Comparison of ENCODE assay signal across 17 cellular contexts in genomic region chr2:111903516-111903915, GRCh38. TPM values are rescaled to one million over a fixed set of nuclear protein-coding genes. Genes with fewer than 3 reads are reported as not detected.
DNase-seq lines count a peak whose midpoint lies in the region; ATAC-seq and TF ChIP-seq lines count a peak whose summit lies in the region.
"Had no signal": no experiment of that assay in that cellular context is flagged by ENCODE, and none has a peak within 500 bp of the region (broad histone marks: within the 10 kb centered on the region; RNA-seq: fewer than 3 reads in every experiment).

No MANE protein-coding gene starts in this region.

- POLR2A ChIA-PET in CD4-positive, alpha-beta T cell (lab: Charles Lee) = no interaction called here

- WGBS in right cardiac atrium = 71% methylated on average over 3 of the region's 3 CpGs

- intact Hi-C loops in left ventricle myocardium inferior (cut with micrococcal nuclease) (no loop called here), right cardiac atrium (cut with DNase I) (loop anchor here in 2 of 4 donors (10.0 kb wide), 2 partner anchors 61 to 71 kb away; no protein-coding TSS in a partner anchor), tibial artery (cut with DNase I; ENCODE audit: low total_unique reads) (no loop called here)
- intact Hi-C loops in CD4-positive, alpha-beta T cell (cut with DNase I, micrococcal nuclease) = no loop called here

- H3K9me3 ChIP-seq in left ventricle myocardium inferior (replicated peaks) (no peaks in the 10 kb centered on the region), right cardiac atrium (ENCODE audit: control insufficient read depth, low read length) (no peaks in the 10 kb centered on the region), tibial artery (no peaks in the 10 kb centered on the region)
- H3K9me3 ChIP-seq in CD4-positive, alpha-beta T cell (ENCODE audit: control insufficient read depth, low read length) = no peaks in the 10 kb centered on the region
- H3K9me3 ChIP-seq: MG63 had no signal

- peak overlapping the region in 2 of 3 experiments; percentile 36 to 53 for H3K4me3 Mint-ChIP-seq in nephron
- no peak overlapping the region for H3K4me3 Mint-ChIP-seq in CD4-positive, alpha-beta T cell
- H3K4me3 Mint-ChIP-seq: CD4-positive, CD25-positive, alpha-beta regulatory T cell had no signal

- H3K36me3 Mint-ChIP-seq in nephron (ENCODE audit: low read depth) = no peaks in the 10 kb centered on the region
- no peaks in the 10 kb centered on the region for H3K36me3 Mint-ChIP-seq in CD4-positive, alpha-beta T cell (ENCODE audit: low read depth)
- H3K36me3 Mint-ChIP-seq: CD4-positive, CD25-positive, alpha-beta regulatory T cell had no signal

- H3K4me1 ChIP-seq in left ventricle myocardium inferior = peaks cover 93% of the 10 kb centered on the region
- H3K4me1 ChIP-seq in right cardiac atrium (ENCODE audit: control insufficient read depth, insufficient read depth, low read length) = peaks cover 3% of the 10 kb centered on the region
- peaks cover 0 to 82% (median 44%) of the 10 kb centered on the region in 4 donors for H3K4me1 ChIP-seq in tibial artery

- no peaks in the 10 kb centered on the region for H3K36me3 ChIP-seq in left ventricle myocardium inferior
- H3K36me3 ChIP-seq in tibial artery = no peaks in the 10 kb centered on the region
- H3K36me3 ChIP-seq: MG63 had no signal

- no peaks in the 10 kb centered on the region for H3K9me3 Mint-ChIP-seq in nephron
- H3K9me3 Mint-ChIP-seq in CD4-positive, alpha-beta T cell = no peaks in the 10 kb centered on the region

- H3K27me3 Mint-ChIP-seq in nephron (ENCODE audit: low read depth) = peaks cover 13% of the 10 kb centered on the region
- no peaks in the 10 kb centered on the region for H3K27me3 Mint-ChIP-seq in CD4-positive, alpha-beta T cell

- H3K4me3 ChIP-seq in left ventricle myocardium inferior (no peak overlapping the region), right cardiac atrium (ENCODE audit: low read length) (no peak overlapping the region), tibial artery (no peak overlapping the region)
- H3K4me3 ChIP-seq: MG63 had no signal

- CTCF ChIA-PET in CD4-positive, alpha-beta T cell (lab: Charles Lee) = no interaction called here

- no peaks in the 10 kb centered on the region for H3K27me3 ChIP-seq in left ventricle myocardium inferior (ENCODE audit: low read depth)
- no peaks in the 10 kb centered on the region for H3K27me3 ChIP-seq in right cardiac atrium (ENCODE audit: control insufficient read depth, insufficient read depth)
- H3K27me3 ChIP-seq in tibial artery = no peaks in the 10 kb centered on the region
- peaks cover 6% of the 10 kb centered on the region for H3K27me3 ChIP-seq in CD4-positive, alpha-beta T cell (ENCODE audit: control insufficient read depth, insufficient read depth, low read length)

- ATAC-seq in right cardiac atrium (no peak), GM18520 (IDR thresholded peaks at IDR 0.05; ENCODE audit: unreplicated experiment) (no peak)
- ATAC-seq in CD4-positive, alpha-beta T cell (ENCODE audit: poor library complexity) = no peak

- H3K27ac Mint-ChIP-seq in nephron = peak overlapping the region; percentile 80 to 92 (median 90)
- H3K27ac Mint-ChIP-seq in CD4-positive, alpha-beta T cell = no peak overlapping the region
- H3K27ac Mint-ChIP-seq: CD4-positive, CD25-positive, alpha-beta regulatory T cell had no signal

- H3K4me1 Mint-ChIP-seq in nephron = peaks cover 54% of the 10 kb centered on the region
- H3K4me1 Mint-ChIP-seq in CD4-positive, alpha-beta T cell (ENCODE audit: low read depth) = peaks cover 28% of the 10 kb centered on the region

- DNase-seq in left ventricle myocardium inferior (no peak), right cardiac atrium (no peak), caudate nucleus (lab: John Stamatoyannopoulos, UW) (peak in 8 of 61 donors; percentile 12 to 76 (median 38)), tibial artery (no peak), GM19238 (ENCODE audit: insufficient read length, low spot score) (no peak)
- DNase-seq in CD4-positive, alpha-beta T cell = no peak
- DNase-seq: Calu3; CD4-positive, CD25-positive, alpha-beta regulatory T cell; DMS79 treated with DMSO at 0.1 percent for 48 hours; MG63; NCI-H1105; NCI-H187; NCI-H446; SHP77 had no signal

- H3K27ac ChIP-seq in left ventricle myocardium inferior (replicated peaks) = peak overlapping the region; percentile 65
- no peak overlapping the region for H3K27ac ChIP-seq in right cardiac atrium (ENCODE audit: low read length)
- peak overlapping the region; percentile 74 for H3K27ac ChIP-seq in caudate nucleus (ENCODE audit: low read depth, low read length)
- H3K27ac ChIP-seq in tibial artery = peak overlapping the region; percentile 81 to 83
- no peak overlapping the region for H3K27ac ChIP-seq in CD4-positive, alpha-beta T cell (ENCODE audit: low read depth, low read length)
- H3K27ac ChIP-seq: KMS-11 had no signal

- no peak for TF ChIP-seq CTCF in left ventricle myocardium inferior (IDR thresholded peaks at IDR 0.05; ENCODE audit: borderline replicate concordance)
- TF ChIP-seq CTCF in nephron (IDR thresholded peaks at IDR 0.05; ENCODE audit: unreplicated experiment in 3 of 3) = no peak
- TF ChIP-seq CTCF in tibial artery (IDR thresholded peaks at IDR 0.05) = no peak
- TF ChIP-seq CTCF in CD4-positive, alpha-beta T cell (IDR thresholded peaks at IDR 0.05) = no peak

RNA-seq across cellular contexts. Expression of gene MERTK, which starts 5.1 kb away (rescaled TPM):
- total RNA-seq in left ventricle myocardium inferior (4.7 TPM), right cardiac atrium (10 to 100 TPM in 2 of 4 donors, 1 to 10 TPM in 2; 7.3 to 11.4 (median 10.0) TPM)
- 3.8 TPM for polyA plus RNA-seq in right cardiac atrium
- under 1 TPM; 0.08 to 0.19 TPM for total RNA-seq in CD4-positive, alpha-beta T cell
- polyA plus RNA-seq: CD4-positive, CD25-positive, alpha-beta regulatory T cell had no signal

RNA-seq across cellular contexts. Expression of gene ANAPC1, which starts 19.5 kb away (rescaled TPM):
- 17.0 TPM for total RNA-seq in left ventricle myocardium inferior
- total RNA-seq in right cardiac atrium = 10 to 100 TPM; 17.1 to 20.7 (median 19.5) TPM
- polyA plus RNA-seq in right cardiac atrium = 5.2 TPM
- total RNA-seq in CD4-positive, alpha-beta T cell = 10 to 100 TPM; 34.0 to 39.5 TPM

Comparison
In these comparisons a context has a peak if more than half of its experiments do, and no peak if none do; other contexts are left out.
1. H3K27ac ChIP-seq: peak in left ventricle myocardium inferior (single experiment), caudate nucleus (single experiment) and tibial artery (2 of 2); none in right cardiac atrium (single experiment) and CD4-positive, alpha-beta T cell (single experiment).